ENCODE assay signal across 8 cellular contexts in genomic region chr5:180328296-180329137, GRCh38. TPM values are rescaled to one million over a fixed set of nuclear protein-coding genes. Genes with fewer than 3 reads are reported as not detected.
DNase-seq lines count a peak whose midpoint lies in the region; ATAC-seq lines count a peak whose summit lies in the region.

No MANE protein-coding gene starts in this region.

- H3K27ac Mint-ChIP-seq in activated CD4-positive, alpha-beta memory T cell treated with anti-CD3 and anti-CD28 coated beads, Interleukin-2, amount 10 ng/mL, durations not matched to agents 7 days and 5 days = no peak overlapping the region

- in situ Hi-C loops in ACHN (cut with HindIII; ENCODE audit: low pct_ligation_motif_present, low pct_unique_long_range_greater_than_20kb, low sequenced_read_pairs) = no loop called here

- POLR2A ChIA-PET in activated CD4-positive, alpha-beta memory T cell treated with anti-CD3 and anti-CD28 coated beads, Interleukin-2, amount 10 ng/mL, durations not matched to agents 7 days and 5 days (lab: Charles Lee) = interaction anchor here (1.3 kb wide), 1 partner anchor 35 kb away, joined by 7 read pairs; no protein-coding TSS in a partner anchor

- CTCF ChIA-PET in activated CD4-positive, alpha-beta memory T cell treated with anti-CD3 and anti-CD28 coated beads, Interleukin-2, amount 10 ng/mL, durations not matched to agents 7 days and 5 days (lab: Charles Lee) = interaction anchor here (0.6 to 4.0 kb wide), 32 partner anchors 9 to 752 kb away, joined by 3 to 49 read pairs (median 4); partner anchors contain the start of genes GFPT2 and RASGEF1C

- DNase-seq in ACHN = peak; percentile 70
- DNase-seq in NCI-H748 treated with DMSO at 0.1 percent for 48 hours (lab: John Stamatoyannopoulos, UW) = peak; percentile 60
- DNase-seq in activated CD4-positive, alpha-beta memory T cell treated with anti-CD3 and anti-CD28 coated beads, Interleukin-2, amount 10 ng/mL, durations not matched to agents 7 days and 5 days = peak; percentile 84
- peak; percentile 79 for DNase-seq in effector CD8-positive, alpha-beta T cell (lab: John Stamatoyannopoulos, UW)
- DNase-seq in mesenteric fat pad (ENCODE audit: low spot score) = peak; percentile 94
- peak; percentile 67 to 77 for DNase-seq in stimulated activated CD8-positive, alpha-beta memory T cell treated with anti-CD3 and anti-CD28 coated beads, Interleukin-4, amount 100 ng/mL, for 4 hours (ENCODE audit: low read depth in 2 of 2, low spot score in 1 of 2)

- H3K4me1 Mint-ChIP-seq in activated CD4-positive, alpha-beta memory T cell treated with anti-CD3 and anti-CD28 coated beads, Interleukin-2, amount 10 ng/mL, durations not matched to agents 7 days and 5 days = no peaks in the 10 kb centered on the region

- ATAC-seq in GM18858 (IDR thresholded peaks at IDR 0.05; ENCODE audit: unreplicated experiment) = peak; percentile 66
- ATAC-seq in HG03432 (IDR thresholded peaks at IDR 0.05; ENCODE audit: unreplicated experiment) = peak; percentile 71

- H3K27me3 Mint-ChIP-seq in activated CD4-positive, alpha-beta memory T cell treated with anti-CD3 and anti-CD28 coated beads, Interleukin-2, amount 10 ng/mL, durations not matched to agents 7 days and 5 days = peaks cover 15% of the 10 kb centered on the region

- no peaks in the 10 kb centered on the region for H3K36me3 Mint-ChIP-seq in activated CD4-positive, alpha-beta memory T cell treated with anti-CD3 and anti-CD28 coated beads, Interleukin-2, amount 10 ng/mL, durations not matched to agents 7 days and 5 days (ENCODE audit: low read depth)

- H3K4me3 Mint-ChIP-seq in activated CD4-positive, alpha-beta memory T cell treated with anti-CD3 and anti-CD28 coated beads, Interleukin-2, amount 10 ng/mL, durations not matched to agents 7 days and 5 days = no peak overlapping the region

- no peaks in the 10 kb centered on the region for H3K9me3 Mint-ChIP-seq in activated CD4-positive, alpha-beta memory T cell treated with anti-CD3 and anti-CD28 coated beads, Interleukin-2, amount 10 ng/mL, durations not matched to agents 7 days and 5 days

RNA-seq across cellular contexts. Expression of gene GFPT2, which starts 24.6 kb away (rescaled TPM):
- total RNA-seq in activated CD4-positive, alpha-beta memory T cell treated with anti-CD3 and anti-CD28 coated beads, Interleukin-2, amount 10 ng/mL, durations not matched to agents 7 days and 5 days = not detected
- 187 TPM for total RNA-seq in mesenteric fat pad

RNA-seq across cellular contexts. Expression of gene MAPK9, which starts 36.6 kb away (rescaled TPM):
- 10 to 100 TPM; 42.5 to 44.4 TPM for total RNA-seq in activated CD4-positive, alpha-beta memory T cell treated with anti-CD3 and anti-CD28 coated beads, Interleukin-2, amount 10 ng/mL, durations not matched to agents 7 days and 5 days
- total RNA-seq in mesenteric fat pad = 35.0 TPM

Comparison
In these comparisons a context has a peak if more than half of its experiments do, and no peak if none do; other contexts are left out.
1. Peak in every context shown above with its lines: DNase-seq and ATAC-seq.
2. RNA of gene GFPT2, which starts 24.6 kb away (total RNA-seq): 187 TPM in mesenteric fat pad (single experiment); not detected in activated CD4-positive, alpha-beta memory T cell treated with anti-CD3 and anti-CD28 coated beads, Interleukin-2, amount 10 ng/mL, durations not matched to agents 7 days and 5 days; every median in the first group is over 100 times any median in the second.